26 cellular contexts compared by ENCODE assay signal in genomic region chr15:99279783-99280307, GRCh38. TPM values are rescaled to one million over a fixed set of nuclear protein-coding genes. Genes with fewer than 3 reads are reported as not detected.
DNase-seq lines count a peak whose midpoint lies in the region; ATAC-seq and TF ChIP-seq lines count a peak whose summit lies in the region.
"Had no signal": no experiment of that assay in that cellular context is flagged by ENCODE, and none has a peak within 500 bp of the region (broad histone marks: within the 10 kb centered on the region; RNA-seq: fewer than 3 reads in every experiment).

No MANE protein-coding gene starts in this region.

- no peaks in the 10 kb centered on the region for H3K27me3 ChIP-seq in A673 (replicated peaks; ENCODE audit: insufficient read depth, low read depth, low read length, poor library complexity)
- H3K27me3 ChIP-seq: adrenal gland, brain microvascular endothelial cell, gastroesophageal sphincter, SJCRH30 had no signal

- TF ChIP-seq CTCF in A673 (conservative IDR thresholded peaks at IDR 0.05; ENCODE audit: low read depth, low read length): no peak

- H3K36me3 ChIP-seq in A673 (ENCODE audit: insufficient read depth, low read length, poor library complexity, severe bottlenecking): no peaks in the 10 kb centered on the region
- H3K36me3 ChIP-seq: adrenal gland, brain microvascular endothelial cell, gastroesophageal sphincter, SJCRH30 had no signal

- no peaks in the 10 kb centered on the region for H3K9me3 ChIP-seq in A673 (ENCODE audit: low read depth, low read length, poor library complexity, severe bottlenecking)
- H3K9me3 ChIP-seq: gastroesophageal sphincter, SJCRH30 had no signal

- H3K27me3 Mint-ChIP-seq in activated CD4-positive, alpha-beta T cell treated with anti-CD3 and anti-CD28 coated beads for 36 hours: no peaks in the 10 kb centered on the region
- no peaks in the 10 kb centered on the region for H3K27me3 Mint-ChIP-seq in activated naive CD8-positive, alpha-beta T cell
- H3K27me3 Mint-ChIP-seq: CD8-positive, alpha-beta memory T cell; naive B cell had no signal

- no peak overlapping the region for H3K27ac ChIP-seq in A673 (ENCODE audit: low read depth, low read length, poor library complexity, severe bottlenecking)
- H3K27ac ChIP-seq: 22Rv1, adrenal gland, brain microvascular endothelial cell, gastroesophageal sphincter, SJCRH30 had no signal

- no peaks in the 10 kb centered on the region for H3K9me3 Mint-ChIP-seq in activated CD4-positive, alpha-beta T cell treated with anti-CD3 and anti-CD28 coated beads for 36 hours (ENCODE audit: low read depth)
- H3K9me3 Mint-ChIP-seq in activated naive CD8-positive, alpha-beta T cell (ENCODE audit: low read depth): no peaks in the 10 kb centered on the region
- H3K9me3 Mint-ChIP-seq: CD8-positive, alpha-beta memory T cell had no signal

- H3K27ac Mint-ChIP-seq in activated CD4-positive, alpha-beta T cell treated with anti-CD3 and anti-CD28 coated beads for 36 hours: peak overlapping the region; percentile 88
- peak overlapping the region; percentile 46 for H3K27ac Mint-ChIP-seq in activated naive CD8-positive, alpha-beta T cell

- intact Hi-C loops in activated CD4-positive, alpha-beta T cell treated with anti-CD3 and anti-CD28 coated beads for 36 hours (cut with DNase I, micrococcal nuclease): loop anchor here (2.0 to 5.0 kb wide), 4 partner anchors 45 to 287 kb away; partner anchors contain the start of gene MEF2A (in 1 of the 2)
- intact Hi-C loops in A673 (cut with micrococcal nuclease; ENCODE audit: unreplicated experiment): loop anchor here (10.0 kb wide), 1 partner anchor 285 kb away; the partner anchor contains the start of gene MEF2A

- peak; percentile 81 for ATAC-seq in activated CD4-positive, alpha-beta T cell treated with anti-CD3 and anti-CD28 coated beads for 36 hours
- no peak for ATAC-seq in HG03571 (IDR thresholded peaks at IDR 0.05; ENCODE audit: unreplicated experiment)
- ATAC-seq: esophagus mucosa, gastroesophageal sphincter, left lobe of liver had no signal

- H3K36me3 Mint-ChIP-seq in activated CD4-positive, alpha-beta T cell treated with anti-CD3 and anti-CD28 coated beads for 36 hours (ENCODE audit: low read depth): peaks cover 17% of the 10 kb centered on the region
- H3K36me3 Mint-ChIP-seq in activated naive CD8-positive, alpha-beta T cell: peaks cover 11% of the 10 kb centered on the region

- peak; percentile 53 for DNase-seq in activated CD4-positive, alpha-beta T cell treated with anti-CD3 and anti-CD28 coated beads for 36 hours
- no peak for DNase-seq in activated CD4-positive, alpha-beta T cell treated with anti-CD3 and anti-CD28 coated beads, Interleukin-2, amount 50 U/mL, for 4 hours
- DNase-seq in stimulated activated CD4-positive, alpha-beta T cell treated with anti-CD3 and anti-CD28 coated beads, Interleukin-4, amount 100 ng/mL, for 24 hours: peak; percentile 22
- DNase-seq in stimulated activated CD4-positive, alpha-beta T cell treated with anti-CD3 and anti-CD28 coated beads, Interleukin-4, amount 100 ng/mL, for 1 hour: no peak
- DNase-seq in cortex of kidney (lab: John Stamatoyannopoulos, UW): no peak
- DNase-seq in A673 (ENCODE audit: low spot score): no peak
- DNase-seq: activated CD4-positive, CD25-positive, alpha-beta regulatory T cell treated with anti-CD3 and anti-CD28 coated beads, Interleukin-2, amount 50 U/mL, for 72 hours; adrenal gland; brain microvascular endothelial cell; CD8-positive, alpha-beta memory T cell; effector memory CD4-positive, alpha-beta T cell; hippocampal formation; naive B cell; NCI-H1105; NCI-H2029; NCI-H526 treated with DMSO at 0.1 percent for 48 hours; SJCRH30; small intestine; stimulated activated CD4-positive, alpha-beta T cell treated with anti-CD3 and anti-CD28 coated beads, Interleukin-4, amount 100 ng/mL, for 4 hours; stimulated activated naive CD4-positive, alpha-beta T cell treated with Interleukin-2 at 50 U/mL for 16 hours had no signal

- no TSS peak for BruUV-seq in A673 (replicated peaks; lab: Mats Ljungman, UMichigan)

- CTCF ChIA-PET in activated CD4-positive, alpha-beta T cell treated with anti-CD3 and anti-CD28 coated beads for 36 hours (lab: Charles Lee): interaction anchor here (0.9 to 1.6 kb wide), 3 partner anchors 26 to 424 kb away, joined by 4 to 5 read pairs (median 5); partner anchors contain the start of gene LRRC28
- CTCF ChIA-PET in A673 (lab: Charles Lee): no interaction called here

- no peak overlapping the region for H3K4me3 ChIP-seq in A673 (ENCODE audit: low read depth, low read length, poor library complexity, severe bottlenecking)
- H3K4me3 ChIP-seq: adrenal gland, gastroesophageal sphincter, SJCRH30 had no signal

- H3K4me1 Mint-ChIP-seq in activated CD4-positive, alpha-beta T cell treated with anti-CD3 and anti-CD28 coated beads for 36 hours: peaks cover 43% of the 10 kb centered on the region
- peaks cover 17% of the 10 kb centered on the region for H3K4me1 Mint-ChIP-seq in activated naive CD8-positive, alpha-beta T cell (ENCODE audit: low read depth)

- POLR2A ChIA-PET in activated CD4-positive, alpha-beta T cell treated with anti-CD3 and anti-CD28 coated beads for 36 hours (lab: Charles Lee): interaction anchor here (0.6 to 0.8 kb wide), 2 partner anchors 175 to 425 kb away, joined by 3 to 5 read pairs; no protein-coding TSS in a partner anchor
- POLR2A ChIA-PET in A673 (lab: Charles Lee; ENCODE audit: low non-redundant PET): no interaction called here

- H3K4me1 ChIP-seq in A673 (ENCODE audit: insufficient read depth, low read length, poor library complexity, severe bottlenecking): no peaks in the 10 kb centered on the region
- H3K4me1 ChIP-seq: adrenal gland, SJCRH30 had no signal

- peak overlapping the region; percentile 47 for H3K4me3 Mint-ChIP-seq in activated CD4-positive, alpha-beta T cell treated with anti-CD3 and anti-CD28 coated beads for 36 hours
- no peak overlapping the region for H3K4me3 Mint-ChIP-seq in activated naive CD8-positive, alpha-beta T cell
- H3K4me3 Mint-ChIP-seq: naive B cell had no signal

RNA-seq across cellular contexts. Expression of gene LRRC28, which starts 28.6 kb away (rescaled TPM):
- total RNA-seq in activated CD4-positive, alpha-beta T cell treated with anti-CD3 and anti-CD28 coated beads for 36 hours: 10 to 100 TPM; 15.2 to 18.2 TPM
- total RNA-seq in A673 (2021): 28.4 and 30.7 TPM in 2 replicates

RNA-seq across cellular contexts. Expression of gene TTC23, which starts 30.5 kb away (rescaled TPM):
- total RNA-seq in activated CD4-positive, alpha-beta T cell treated with anti-CD3 and anti-CD28 coated beads for 36 hours: 1 to 10 TPM; 5.5 to 9.0 TPM
- total RNA-seq in A673 (2021): 13.4 and 15.9 TPM in 2 replicates

Comparison
In these comparisons a context has a peak if more than half of its experiments do, and no peak if none do; other contexts are left out.
1. DNase-seq: peak in activated CD4-positive, alpha-beta T cell treated with anti-CD3 and anti-CD28 coated beads for 36 hours (single experiment) and stimulated activated CD4-positive, alpha-beta T cell treated with anti-CD3 and anti-CD28 coated beads, Interleukin-4, amount 100 ng/mL, for 24 hours (single experiment); none in activated CD4-positive, alpha-beta T cell treated with anti-CD3 and anti-CD28 coated beads, Interleukin-2, amount 50 U/mL, for 4 hours (0 of 2), stimulated activated CD4-positive, alpha-beta T cell treated with anti-CD3 and anti-CD28 coated beads, Interleukin-4, amount 100 ng/mL, for 1 hour (single experiment), cortex of kidney (single experiment) and A673 (single experiment).